21 cellular contexts compared by ENCODE assay signal in genomic region chr13:25584975-25585374, GRCh38.
"Had no signal": no experiment of that assay in that cellular context is flagged by ENCODE, and none has a peak within 500 bp of the region (broad histone marks: within the 10 kb centered on the region; RNA-seq: fewer than 3 reads in every experiment).

No MANE protein-coding gene starts in this region.

- DNase-seq: activated CD4-positive, alpha-beta T cell treated with anti-CD3 and anti-CD28 coated beads, Interleukin-2, amount 50 U/mL, for 1 hour; activated CD4-positive, CD25-positive, alpha-beta regulatory T cell treated with anti-CD3 and anti-CD28 coated beads, Interleukin-2, amount 50 U/mL, for 72 hours; activated CD8-positive, alpha-beta memory T cell treated with anti-CD3 and anti-CD28 coated beads, Interleukin-2, amount 50 U/mL, for 4 hours; activated naive CD4-positive, alpha-beta T cell treated with anti-CD3 and anti-CD28 coated beads for 36 hours; activated naive CD8-positive, alpha-beta T cell treated with anti-CD3 and anti-CD28 coated beads, Interleukin-2, amount 50 U/mL, for 24 hours; activated T-cell treated with anti-CD3 and anti-CD28 coated beads, Interleukin-2, amount 50 U/mL, for 4 hours; anterior cingulate cortex; brain microvascular endothelial cell; central memory CD4-positive, alpha-beta T cell; colonic mucosa; gastrocnemius medialis; head of caudate nucleus; natural killer cell; ovary; psoas muscle; right cardiac atrium; stimulated activated naive CD8-positive, alpha-beta T cell treated with anti-CD3 and anti-CD28 coated beads, Interleukin-15, Interleukin-2, amounts not matched to agents 100 U/mL and 50 U/mL, for 24 hours; substantia nigra; tibial artery had no signal

- H3K4me1 ChIP-seq: colonic mucosa, gastrocnemius medialis, psoas muscle, tibial artery had no signal

- H3K4me3 ChIP-seq: colonic mucosa, gastrocnemius medialis, lung, ovary, psoas muscle, skin epidermis, tibial artery had no signal

- H3K9me3 ChIP-seq: colonic mucosa, gastrocnemius medialis, ovary, psoas muscle, tibial artery had no signal

- H3K27me3 ChIP-seq: colonic mucosa, gastrocnemius medialis, ovary, tibial artery had no signal

- H3K27ac ChIP-seq: brain microvascular endothelial cell, colonic mucosa, gastrocnemius medialis, ovary, psoas muscle, skin epidermis, tibial artery had no signal

- H3K36me3 ChIP-seq: brain microvascular endothelial cell, colonic mucosa, gastrocnemius medialis, ovary, tibial artery had no signal
